Comparison of ENCODE assay signal across 25 cellular contexts in the genomic region with DNA sequence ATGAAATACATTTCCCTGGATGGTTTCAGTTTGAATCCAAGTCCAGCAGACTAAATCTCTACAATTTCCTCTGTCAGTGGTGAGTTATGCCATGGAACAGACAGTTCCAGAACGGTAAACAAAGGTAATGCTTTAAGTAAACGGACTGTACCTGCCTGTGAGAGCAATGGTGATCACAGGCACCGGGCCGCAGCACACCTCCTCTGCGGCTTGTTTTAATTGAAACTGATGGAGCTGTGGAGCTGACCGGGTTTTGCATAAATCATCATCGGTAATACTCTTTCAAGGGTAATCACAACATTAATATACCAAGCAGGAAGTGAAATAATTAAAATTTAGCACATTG.
"Had no signal": no experiment of that assay in that cellular context is flagged by ENCODE, and none has a peak within 500 bp of the region (broad histone marks: within the 10 kb centered on the region; RNA-seq: fewer than 3 reads in every experiment).

No MANE protein-coding gene starts in this region.

- H3K36me3 Mint-ChIP-seq: memory B cell; naive thymus-derived CD8-positive, alpha-beta T cell; neural progenitor cell; stimulated activated naive B cell treated with anti-CD40 and anti-IgM and Interleukin-4, amounts not matched to agents 10 μg/mL and 1 μg/mL and 100 μg/mL, for 72 hours had no signal

- H3K27ac ChIP-seq: esophagus muscularis mucosa, neural progenitor cell, tibial nerve had no signal

- H3K4me3 Mint-ChIP-seq: activated CD4-positive, alpha-beta memory T cell treated with anti-CD3 and anti-CD28 coated beads, Interleukin-2, amount 10 ng/mL, durations not matched to agents 7 days and 5 days; activated CD4-positive, alpha-beta T cell treated with anti-CD3 and anti-CD28 coated beads, Interleukin-2, amount 10 ng/mL, durations not matched to agents 7 days and 5 days; activated T-cell treated with anti-CD3 and anti-CD28 coated beads, Interleukin-2, amount 50 U/mL, for 4 hours; activated T-helper 17 cell treated with anti-CD3 and anti-CD28 coated beads, Interleukin-2, amount 50 U/mL, for 72 hours; central memory CD8-positive, alpha-beta T cell; dendritic cell treated with granulocyte-macrophage colony-stimulating factor and Interleukin-4, amounts not matched to agents 40 ng/mL and 50 ng/mL, for 4 days; memory B cell; naive thymus-derived CD8-positive, alpha-beta T cell; neural progenitor cell; stimulated activated naive B cell treated with anti-CD40 and anti-IgM and Interleukin-4, amounts not matched to agents 10 μg/mL and 1 μg/mL and 100 μg/mL, for 72 hours; T-helper 1 cell treated with Interleukin-12 subunit alpha and Interleukin-12 subunit beta and Interleukin-4 antibody, amounts not matched to agents 30 μg/mL and 1 μg/mL, for 36 hours; WTC11 had no signal

- H3K4me1 ChIP-seq: esophagus muscularis mucosa, neural progenitor cell, tibial nerve had no signal

- H3K9ac ChIP-seq: neural progenitor cell had no signal

- ATAC-seq: activated T-cell treated with anti-CD3 and anti-CD28 coated beads, Interleukin-2, amount 50 U/mL, for 4 hours; activated T-helper 17 cell treated with anti-CD3 and anti-CD28 coated beads, Interleukin-2, amount 50 U/mL, for 72 hours; left colon; naive thymus-derived CD8-positive, alpha-beta T cell; right cardiac atrium; stimulated activated naive B cell treated with anti-CD40 and anti-IgM and Interleukin-4, amounts not matched to agents 10 μg/mL and 1 μg/mL and 100 μg/mL, for 72 hours; WTC11 had no signal

- H3K27me3 Mint-ChIP-seq: activated CD4-positive, alpha-beta memory T cell treated with anti-CD3 and anti-CD28 coated beads, Interleukin-2, amount 10 ng/mL, durations not matched to agents 7 days and 5 days; activated CD4-positive, alpha-beta T cell treated with anti-CD3 and anti-CD28 coated beads, Interleukin-2, amount 10 ng/mL, durations not matched to agents 7 days and 5 days; activated T-helper 17 cell treated with anti-CD3 and anti-CD28 coated beads, Interleukin-2, amount 50 U/mL, for 72 hours; central memory CD8-positive, alpha-beta T cell; dendritic cell treated with granulocyte-macrophage colony-stimulating factor and Interleukin-4, amounts not matched to agents 40 ng/mL and 50 ng/mL, for 4 days; memory B cell; naive thymus-derived CD8-positive, alpha-beta T cell; stimulated activated naive B cell treated with anti-CD40 and anti-IgM and Interleukin-4, amounts not matched to agents 10 μg/mL and 1 μg/mL and 100 μg/mL, for 72 hours had no signal

- H3K4me2 ChIP-seq: neural progenitor cell had no signal

- H3K27me3 ChIP-seq: esophagus muscularis mucosa, neural progenitor cell, tibial nerve had no signal

- H3K36me3 ChIP-seq: esophagus muscularis mucosa, neural progenitor cell, tibial nerve had no signal

- H3K4me1 Mint-ChIP-seq: activated CD4-positive, alpha-beta memory T cell treated with anti-CD3 and anti-CD28 coated beads, Interleukin-2, amount 10 ng/mL, durations not matched to agents 7 days and 5 days; activated CD4-positive, alpha-beta T cell treated with anti-CD3 and anti-CD28 coated beads, Interleukin-2, amount 10 ng/mL, durations not matched to agents 7 days and 5 days; activated T-helper 17 cell treated with anti-CD3 and anti-CD28 coated beads, Interleukin-2, amount 50 U/mL, for 72 hours; central memory CD8-positive, alpha-beta T cell; memory B cell; naive thymus-derived CD8-positive, alpha-beta T cell; neural progenitor cell; stimulated activated naive B cell treated with anti-CD40 and anti-IgM and Interleukin-4, amounts not matched to agents 10 μg/mL and 1 μg/mL and 100 μg/mL, for 72 hours had no signal

- DNase-seq: activated CD4-positive, alpha-beta memory T cell treated with anti-CD3 and anti-CD28 coated beads, Interleukin-2, amount 10 ng/mL, durations not matched to agents 7 days and 5 days; activated CD4-positive, alpha-beta T cell treated with anti-CD3 and anti-CD28 coated beads for 1 hour; activated CD4-positive, alpha-beta T cell treated with anti-CD3 and anti-CD28 coated beads, Interleukin-2, amount 10 ng/mL, durations not matched to agents 7 days and 5 days; activated gamma-delta T cell treated with Interleukin-2 at 50 U/mL for 16 hours; activated naive CD4-positive, alpha-beta T cell treated with anti-CD3 and anti-CD28 coated beads, Interleukin-2, amount 50 U/mL, for 16 hours; activated T-cell treated with anti-CD3 and anti-CD28 coated beads, Interleukin-2, amount 50 U/mL, for 4 hours; amygdala; foreskin melanocyte; left colon; naive thymus-derived CD8-positive, alpha-beta T cell; occipital lobe; right cardiac atrium; stimulated activated CD4-positive, alpha-beta T cell treated with anti-CD3 and anti-CD28 coated beads, Interleukin-15, amount 100 ng/mL, for 24 hours; stimulated activated CD4-positive, alpha-beta T cell treated with anti-CD3 and anti-CD28 coated beads, Interleukin-2, amount 100 ng/mL, for 24 hours; stimulated activated naive B cell treated with anti-CD40 and anti-IgM and Interleukin-4, amounts not matched to agents 10 μg/mL and 1 μg/mL and 100 μg/mL, for 72 hours; T-helper 9 cell had no signal

- H3K4me3 ChIP-seq: esophagus muscularis mucosa, neural progenitor cell, tibial nerve had no signal

- H3K9me3 ChIP-seq: esophagus muscularis mucosa, tibial nerve had no signal

- H3K27ac Mint-ChIP-seq: activated CD4-positive, alpha-beta memory T cell treated with anti-CD3 and anti-CD28 coated beads, Interleukin-2, amount 10 ng/mL, durations not matched to agents 7 days and 5 days; activated CD4-positive, alpha-beta T cell treated with anti-CD3 and anti-CD28 coated beads, Interleukin-2, amount 10 ng/mL, durations not matched to agents 7 days and 5 days; activated T-helper 17 cell treated with anti-CD3 and anti-CD28 coated beads, Interleukin-2, amount 50 U/mL, for 72 hours; dendritic cell treated with granulocyte-macrophage colony-stimulating factor and Interleukin-4, amounts not matched to agents 40 ng/mL and 50 ng/mL, for 4 days; memory B cell; naive thymus-derived CD8-positive, alpha-beta T cell; neural progenitor cell; stimulated activated naive B cell treated with anti-CD40 and anti-IgM and Interleukin-4, amounts not matched to agents 10 μg/mL and 1 μg/mL and 100 μg/mL, for 72 hours; T-helper 1 cell treated with Interleukin-12 subunit alpha and Interleukin-12 subunit beta and Interleukin-4 antibody, amounts not matched to agents 30 μg/mL and 1 μg/mL, for 36 hours; WTC11 had no signal

- H2AFZ ChIP-seq: neural progenitor cell had no signal
